In the genomic region with DNA sequence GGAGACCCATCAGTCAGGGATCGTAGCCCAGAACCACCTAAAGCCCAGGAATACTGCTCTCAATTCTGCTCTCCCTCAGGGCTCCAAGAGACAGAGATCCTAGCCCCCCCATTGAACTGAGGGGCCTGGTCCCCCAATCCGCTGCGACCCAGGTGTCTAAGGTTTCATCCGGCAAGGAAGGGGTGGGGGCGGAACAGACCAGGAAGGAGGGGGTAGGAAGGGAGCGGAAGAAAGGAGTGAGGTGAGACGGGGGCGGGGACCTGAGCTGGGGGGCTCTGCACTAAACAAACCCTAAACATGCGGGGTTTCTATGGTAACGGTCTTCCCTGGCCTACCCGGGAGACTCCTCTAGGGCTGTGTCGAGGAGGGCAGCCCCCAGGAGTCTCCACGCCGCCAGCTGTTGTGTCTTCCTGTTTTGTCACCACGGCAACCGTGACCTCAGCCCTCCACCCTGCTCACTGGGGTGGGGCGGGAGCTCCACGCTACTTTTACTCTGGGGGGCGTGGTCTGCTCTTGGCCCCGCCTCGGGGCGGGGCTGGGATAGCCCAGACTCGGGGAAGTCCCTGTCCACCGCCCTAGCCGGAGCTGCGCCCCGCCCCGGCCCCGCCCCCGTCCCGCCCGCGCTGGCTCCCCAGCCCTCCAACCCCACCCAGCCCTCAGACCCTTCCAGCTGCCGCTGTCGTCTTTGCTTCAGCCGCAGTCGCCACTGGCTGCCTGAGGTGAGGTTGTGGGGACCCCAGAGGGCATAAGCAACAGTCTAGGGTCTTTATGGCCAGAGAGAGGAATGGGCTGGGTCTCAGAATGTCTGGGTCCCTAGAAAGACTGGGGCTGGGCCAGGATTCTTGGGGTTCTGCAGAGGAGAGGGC, we compare ENCODE assay signal across 1 cellular context.
TF ChIP-seq lines count a peak whose summit lies in the region.

A gene with protein sequence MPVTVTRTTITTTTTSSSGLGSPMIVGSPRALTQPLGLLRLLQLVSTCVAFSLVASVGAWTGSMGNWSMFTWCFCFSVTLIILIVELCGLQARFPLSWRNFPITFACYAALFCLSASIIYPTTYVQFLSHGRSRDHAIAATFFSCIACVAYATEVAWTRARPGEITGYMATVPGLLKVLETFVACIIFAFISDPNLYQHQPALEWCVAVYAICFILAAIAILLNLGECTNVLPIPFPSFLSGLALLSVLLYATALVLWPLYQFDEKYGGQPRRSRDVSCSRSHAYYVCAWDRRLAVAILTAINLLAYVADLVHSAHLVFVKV (plus strand): TSS at position 659 of the 866 bp plus-strand sequence. CDS start 5,647 bp downstream, outside the sequence.

TF ChIP-seq in HepG2, 621 proteins besides CTCF, POLR2A, EP300 and RAD21 (continued from another document and continues in another):
- TF ChIP-seq, protein P1, sequence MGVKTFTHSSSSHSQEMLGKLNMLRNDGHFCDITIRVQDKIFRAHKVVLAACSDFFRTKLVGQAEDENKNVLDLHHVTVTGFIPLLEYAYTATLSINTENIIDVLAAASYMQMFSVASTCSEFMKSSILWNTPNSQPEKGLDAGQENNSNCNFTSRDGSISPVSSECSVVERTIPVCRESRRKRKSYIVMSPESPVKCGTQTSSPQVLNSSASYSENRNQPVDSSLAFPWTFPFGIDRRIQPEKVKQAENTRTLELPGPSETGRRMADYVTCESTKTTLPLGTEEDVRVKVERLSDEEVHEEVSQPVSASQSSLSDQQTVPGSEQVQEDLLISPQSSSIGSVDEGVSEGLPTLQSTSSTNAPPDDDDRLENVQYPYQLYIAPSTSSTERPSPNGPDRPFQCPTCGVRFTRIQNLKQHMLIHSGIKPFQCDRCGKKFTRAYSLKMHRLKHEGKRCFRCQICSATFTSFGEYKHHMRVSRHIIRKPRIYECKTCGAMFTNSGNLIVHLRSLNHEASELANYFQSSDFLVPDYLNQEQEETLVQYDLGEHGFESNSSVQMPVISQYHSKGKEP (CRISPR knock-in tag; IDR thresholded peaks at IDR 0.05) = no peak
- TF ChIP-seq, protein P2, sequence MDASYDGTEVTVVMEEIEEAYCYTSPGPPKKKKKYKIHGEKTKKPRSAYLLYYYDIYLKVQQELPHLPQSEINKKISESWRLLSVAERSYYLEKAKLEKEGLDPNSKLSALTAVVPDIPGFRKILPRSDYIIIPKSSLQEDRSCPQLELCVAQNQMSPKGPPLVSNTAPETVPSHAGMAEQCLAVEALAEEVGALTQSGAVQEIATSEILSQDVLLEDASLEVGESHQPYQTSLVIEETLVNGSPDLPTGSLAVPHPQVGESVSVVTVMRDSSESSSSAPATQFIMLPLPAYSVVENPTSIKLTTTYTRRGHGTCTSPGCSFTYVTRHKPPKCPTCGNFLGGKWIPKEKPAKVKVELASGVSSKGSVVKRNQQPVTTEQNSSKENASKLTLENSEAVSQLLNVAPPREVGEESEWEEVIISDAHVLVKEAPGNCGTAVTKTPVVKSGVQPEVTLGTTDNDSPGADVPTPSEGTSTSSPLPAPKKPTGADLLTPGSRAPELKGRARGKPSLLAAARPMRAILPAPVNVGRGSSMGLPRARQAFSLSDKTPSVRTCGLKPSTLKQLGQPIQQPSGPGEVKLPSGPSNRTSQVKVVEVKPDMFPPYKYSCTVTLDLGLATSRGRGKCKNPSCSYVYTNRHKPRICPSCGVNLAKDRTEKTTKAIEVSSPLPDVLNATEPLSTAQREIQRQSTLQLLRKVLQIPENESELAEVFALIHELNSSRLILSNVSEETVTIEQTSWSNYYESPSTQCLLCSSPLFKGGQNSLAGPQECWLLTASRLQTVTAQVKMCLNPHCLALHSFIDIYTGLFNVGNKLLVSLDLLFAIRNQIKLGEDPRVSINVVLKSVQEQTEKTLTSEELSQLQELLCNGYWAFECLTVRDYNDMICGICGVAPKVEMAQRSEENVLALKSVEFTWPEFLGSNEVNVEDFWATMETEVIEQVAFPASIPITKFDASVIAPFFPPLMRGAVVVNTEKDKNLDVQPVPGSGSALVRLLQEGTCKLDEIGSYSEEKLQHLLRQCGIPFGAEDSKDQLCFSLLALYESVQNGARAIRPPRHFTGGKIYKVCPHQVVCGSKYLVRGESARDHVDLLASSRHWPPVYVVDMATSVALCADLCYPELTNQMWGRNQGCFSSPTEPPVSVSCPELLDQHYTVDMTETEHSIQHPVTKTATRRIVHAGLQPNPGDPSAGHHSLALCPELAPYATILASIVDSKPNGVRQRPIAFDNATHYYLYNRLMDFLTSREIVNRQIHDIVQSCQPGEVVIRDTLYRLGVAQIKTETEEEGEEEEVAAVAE (CRISPR knock-in tag; IDR thresholded peaks at IDR 0.05; ENCODE audit: borderline replicate concordance) = peak; percentile 84; the same call in 1 of the 2 replicates
- no peak for TF ChIP-seq SRSF1 (optimal IDR thresholded peaks at IDR 0.05; ENCODE audit: low read depth, low read length)
- no peak for TF ChIP-seq SNAI1 (CRISPR knock-in tag; IDR thresholded peaks at IDR 0.05; ENCODE audit: borderline replicate concordance)
- peak; percentile 65 for TF ChIP-seq AGO1 (IDR thresholded peaks at IDR 0.05; ENCODE audit: low read depth, low read length, poor library complexity, severe bottlenecking)
- peak; percentile 63 for TF ChIP-seq SOX5 (CRISPR knock-in tag; IDR thresholded peaks at IDR 0.05; ENCODE audit: borderline replicate concordance)
- TF ChIP-seq CBFB (CRISPR knock-in tag; IDR thresholded peaks at IDR 0.05) = 0 out of 2 replicates have a peak, but pooled peaks have one; percentile 43
- peak; percentile 42 for TF ChIP-seq HNRNPK (IDR thresholded peaks at IDR 0.05; ENCODE audit: low read depth, low read length, poor library complexity, severe bottlenecking)
- peak; percentile 33; the same call in 1 of the 2 replicates for TF ChIP-seq BHLHE40 (IDR thresholded peaks at IDR 0.05; ENCODE audit: low read length)
- TF ChIP-seq SMAD1 (CRISPR knock-in tag; IDR thresholded peaks at IDR 0.05; ENCODE audit: borderline replicate concordance, low read depth) = peak; percentile 59; the same call in 1 of the 2 replicates
- peak; percentile 40; the same call in 1 of the 2 replicates for TF ChIP-seq ZNF232 (CRISPR knock-in tag; IDR thresholded peaks at IDR 0.05; ENCODE audit: borderline replicate concordance)
- no peak for TF ChIP-seq NONO (IDR thresholded peaks at IDR 0.05)
- TF ChIP-seq NONO (CRISPR knock-in tag; conservative IDR thresholded peaks at IDR 0.05) = peak; percentile 59
- TF ChIP-seq ATRX (CRISPR knock-in tag; IDR thresholded peaks at IDR 0.05; ENCODE audit: borderline replicate concordance) = no peak
- no peak for TF ChIP-seq ZMYM2 (CRISPR knock-in tag; IDR thresholded peaks at IDR 0.05)
- TF ChIP-seq TSC22D2 (CRISPR knock-in tag; IDR thresholded peaks at IDR 0.05; ENCODE audit: borderline replicate concordance) = no peak
- peak; percentile 86 for TF ChIP-seq TAF1 (CRISPR knock-in tag; IDR thresholded peaks at IDR 0.05)
- TF ChIP-seq, protein P3, sequence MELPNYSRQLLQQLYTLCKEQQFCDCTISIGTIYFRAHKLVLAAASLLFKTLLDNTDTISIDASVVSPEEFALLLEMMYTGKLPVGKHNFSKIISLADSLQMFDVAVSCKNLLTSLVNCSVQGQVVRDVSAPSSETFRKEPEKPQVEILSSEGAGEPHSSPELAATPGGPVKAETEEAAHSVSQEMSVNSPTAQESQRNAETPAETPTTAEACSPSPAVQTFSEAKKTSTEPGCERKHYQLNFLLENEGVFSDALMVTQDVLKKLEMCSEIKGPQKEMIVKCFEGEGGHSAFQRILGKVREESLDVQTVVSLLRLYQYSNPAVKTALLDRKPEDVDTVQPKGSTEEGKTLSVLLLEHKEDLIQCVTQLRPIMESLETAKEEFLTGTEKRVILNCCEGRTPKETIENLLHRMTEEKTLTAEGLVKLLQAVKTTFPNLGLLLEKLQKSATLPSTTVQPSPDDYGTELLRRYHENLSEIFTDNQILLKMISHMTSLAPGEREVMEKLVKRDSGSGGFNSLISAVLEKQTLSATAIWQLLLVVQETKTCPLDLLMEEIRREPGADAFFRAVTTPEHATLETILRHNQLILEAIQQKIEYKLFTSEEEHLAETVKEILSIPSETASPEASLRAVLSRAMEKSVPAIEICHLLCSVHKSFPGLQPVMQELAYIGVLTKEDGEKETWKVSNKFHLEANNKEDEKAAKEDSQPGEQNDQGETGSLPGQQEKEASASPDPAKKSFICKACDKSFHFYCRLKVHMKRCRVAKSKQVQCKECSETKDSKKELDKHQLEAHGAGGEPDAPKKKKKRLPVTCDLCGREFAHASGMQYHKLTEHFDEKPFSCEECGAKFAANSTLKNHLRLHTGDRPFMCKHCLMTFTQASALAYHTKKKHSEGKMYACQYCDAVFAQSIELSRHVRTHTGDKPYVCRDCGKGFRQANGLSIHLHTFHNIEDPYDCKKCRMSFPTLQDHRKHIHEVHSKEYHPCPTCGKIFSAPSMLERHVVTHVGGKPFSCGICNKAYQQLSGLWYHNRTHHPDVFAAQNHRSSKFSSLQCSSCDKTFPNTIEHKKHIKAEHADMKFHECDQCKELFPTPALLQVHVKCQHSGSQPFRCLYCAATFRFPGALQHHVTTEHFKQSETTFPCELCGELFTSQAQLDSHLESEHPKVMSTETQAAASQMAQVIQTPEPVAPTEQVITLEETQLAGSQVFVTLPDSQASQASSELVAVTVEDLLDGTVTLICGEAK (IDR thresholded peaks at IDR 0.05) = no peak
- TF ChIP-seq, protein P3 (CRISPR knock-in tag; IDR thresholded peaks at IDR 0.05) = peak; percentile 25
- no peak for TF ChIP-seq CCDC6 (CRISPR knock-in tag; IDR thresholded peaks at IDR 0.05)
- TF ChIP-seq, protein P4, sequence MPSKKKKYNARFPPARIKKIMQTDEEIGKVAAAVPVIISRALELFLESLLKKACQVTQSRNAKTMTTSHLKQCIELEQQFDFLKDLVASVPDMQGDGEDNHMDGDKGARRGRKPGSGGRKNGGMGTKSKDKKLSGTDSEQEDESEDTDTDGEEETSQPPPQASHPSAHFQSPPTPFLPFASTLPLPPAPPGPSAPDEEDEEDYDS (CRISPR knock-in tag; IDR thresholded peaks at IDR 0.05) = peak; percentile 97
- TF ChIP-seq TEAD3 (CRISPR knock-in tag; optimal IDR thresholded peaks at IDR 0.05; ENCODE audit: borderline replicate concordance) = peak; percentile 36
- TF ChIP-seq SKI (IDR thresholded peaks at IDR 0.05; ENCODE audit: partially characterized antibody) = peak; percentile 83
- TF ChIP-seq TCF12 (IDR thresholded peaks at IDR 0.05) = no peak
- TF ChIP-seq TCF12 (CRISPR knock-in tag; IDR thresholded peaks at IDR 0.05) = no peak
- peak; percentile 99 for TF ChIP-seq SAP130 (CRISPR knock-in tag; IDR thresholded peaks at IDR 0.05; ENCODE audit: low read depth)
- TF ChIP-seq MED8 (CRISPR knock-in tag; IDR thresholded peaks at IDR 0.05; ENCODE audit: insufficient replicate concordance) = peak; percentile 26
- TF ChIP-seq, protein P5, sequence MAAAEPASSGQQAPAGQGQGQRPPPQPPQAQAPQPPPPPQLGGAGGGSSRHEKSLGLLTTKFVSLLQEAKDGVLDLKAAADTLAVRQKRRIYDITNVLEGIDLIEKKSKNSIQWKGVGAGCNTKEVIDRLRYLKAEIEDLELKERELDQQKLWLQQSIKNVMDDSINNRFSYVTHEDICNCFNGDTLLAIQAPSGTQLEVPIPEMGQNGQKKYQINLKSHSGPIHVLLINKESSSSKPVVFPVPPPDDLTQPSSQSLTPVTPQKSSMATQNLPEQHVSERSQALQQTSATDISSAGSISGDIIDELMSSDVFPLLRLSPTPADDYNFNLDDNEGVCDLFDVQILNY (CRISPR knock-in tag; conservative IDR thresholded peaks at IDR 0.05) = no peak
- no peak for TF ChIP-seq JUNB (CRISPR knock-in tag; IDR thresholded peaks at IDR 0.05; ENCODE audit: borderline replicate concordance)
